Comparison of ENCODE assay signal across 2 cellular contexts in genomic region chr1:156838972-156839371, GRCh38.
TF ChIP-seq lines count a peak whose summit lies in the region.

No MANE protein-coding gene starts in this region.

TF ChIP-seq in A549, 52 proteins besides CTCF, POLR2A, EP300 and RAD21:
- TF ChIP-seq ZNF302 (CRISPR knock-in tag; IDR thresholded peaks at IDR 0.05) = no peak
- TF ChIP-seq FOSL2 (IDR thresholded peaks at IDR 0.05) = no peak
- no peak for TF ChIP-seq FOSL2 (CRISPR knock-in tag; IDR thresholded peaks at IDR 0.05)
- no peak for TF ChIP-seq EHF (CRISPR knock-in tag; IDR thresholded peaks at IDR 0.05)
- TF ChIP-seq HEYL (CRISPR knock-in tag; IDR thresholded peaks at IDR 0.05) = no peak
- TF ChIP-seq BCL3 (IDR thresholded peaks at IDR 0.05) = no peak
- TF ChIP-seq SMC3 (IDR thresholded peaks at IDR 0.05) = peak; percentile 68
- TF ChIP-seq MYC (IDR thresholded peaks at IDR 0.05; ENCODE audit: borderline replicate concordance, low read length) = no peak

TF ChIP-seq in HepG2, 621 proteins besides CTCF, POLR2A, EP300 and RAD21:
- 0 out of 2 replicates have a peak, but pooled peaks have one; percentile 43 for TF ChIP-seq MAZ (IDR thresholded peaks at IDR 0.05; ENCODE audit: borderline replicate concordance, low read depth, low read length)
- TF ChIP-seq MAZ (CRISPR knock-in tag; IDR thresholded peaks at IDR 0.05; ENCODE audit: low read depth) = no peak
- no peak for TF ChIP-seq ZNF781 (CRISPR knock-in tag; IDR thresholded peaks at IDR 0.05; ENCODE audit: borderline replicate concordance, not compliant biosample characterization)
- peak; percentile 53 for TF ChIP-seq SMC3 (IDR thresholded peaks at IDR 0.05; ENCODE audit: low read length)
- TF ChIP-seq SALL1 (CRISPR knock-in tag; IDR thresholded peaks at IDR 0.05) = no peak
- peak; percentile 15 for TF ChIP-seq XRCC5 (optimal IDR thresholded peaks at IDR 0.05; ENCODE audit: low read length)
- TF ChIP-seq, protein P1, sequence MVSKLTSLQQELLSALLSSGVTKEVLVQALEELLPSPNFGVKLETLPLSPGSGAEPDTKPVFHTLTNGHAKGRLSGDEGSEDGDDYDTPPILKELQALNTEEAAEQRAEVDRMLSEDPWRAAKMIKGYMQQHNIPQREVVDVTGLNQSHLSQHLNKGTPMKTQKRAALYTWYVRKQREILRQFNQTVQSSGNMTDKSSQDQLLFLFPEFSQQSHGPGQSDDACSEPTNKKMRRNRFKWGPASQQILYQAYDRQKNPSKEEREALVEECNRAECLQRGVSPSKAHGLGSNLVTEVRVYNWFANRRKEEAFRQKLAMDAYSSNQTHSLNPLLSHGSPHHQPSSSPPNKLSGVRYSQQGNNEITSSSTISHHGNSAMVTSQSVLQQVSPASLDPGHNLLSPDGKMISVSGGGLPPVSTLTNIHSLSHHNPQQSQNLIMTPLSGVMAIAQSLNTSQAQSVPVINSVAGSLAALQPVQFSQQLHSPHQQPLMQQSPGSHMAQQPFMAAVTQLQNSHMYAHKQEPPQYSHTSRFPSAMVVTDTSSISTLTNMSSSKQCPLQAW (CRISPR knock-in tag; IDR thresholded peaks at IDR 0.05) = 0 out of 2 replicates have a peak, but pooled peaks have one; percentile 22
- TF ChIP-seq ZSCAN25 (CRISPR knock-in tag; IDR thresholded peaks at IDR 0.05) = 0 out of 2 replicates have a peak, but pooled peaks have one; percentile 63
- TF ChIP-seq, protein P2, sequence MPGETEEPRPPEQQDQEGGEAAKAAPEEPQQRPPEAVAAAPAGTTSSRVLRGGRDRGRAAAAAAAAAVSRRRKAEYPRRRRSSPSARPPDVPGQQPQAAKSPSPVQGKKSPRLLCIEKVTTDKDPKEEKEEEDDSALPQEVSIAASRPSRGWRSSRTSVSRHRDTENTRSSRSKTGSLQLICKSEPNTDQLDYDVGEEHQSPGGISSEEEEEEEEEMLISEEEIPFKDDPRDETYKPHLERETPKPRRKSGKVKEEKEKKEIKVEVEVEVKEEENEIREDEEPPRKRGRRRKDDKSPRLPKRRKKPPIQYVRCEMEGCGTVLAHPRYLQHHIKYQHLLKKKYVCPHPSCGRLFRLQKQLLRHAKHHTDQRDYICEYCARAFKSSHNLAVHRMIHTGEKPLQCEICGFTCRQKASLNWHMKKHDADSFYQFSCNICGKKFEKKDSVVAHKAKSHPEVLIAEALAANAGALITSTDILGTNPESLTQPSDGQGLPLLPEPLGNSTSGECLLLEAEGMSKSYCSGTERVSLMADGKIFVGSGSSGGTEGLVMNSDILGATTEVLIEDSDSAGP (CRISPR knock-in tag; IDR thresholded peaks at IDR 0.05; ENCODE audit: borderline replicate concordance) = 0 out of 2 replicates have a peak, but pooled peaks have one; percentile 16
- TF ChIP-seq, protein P3, sequence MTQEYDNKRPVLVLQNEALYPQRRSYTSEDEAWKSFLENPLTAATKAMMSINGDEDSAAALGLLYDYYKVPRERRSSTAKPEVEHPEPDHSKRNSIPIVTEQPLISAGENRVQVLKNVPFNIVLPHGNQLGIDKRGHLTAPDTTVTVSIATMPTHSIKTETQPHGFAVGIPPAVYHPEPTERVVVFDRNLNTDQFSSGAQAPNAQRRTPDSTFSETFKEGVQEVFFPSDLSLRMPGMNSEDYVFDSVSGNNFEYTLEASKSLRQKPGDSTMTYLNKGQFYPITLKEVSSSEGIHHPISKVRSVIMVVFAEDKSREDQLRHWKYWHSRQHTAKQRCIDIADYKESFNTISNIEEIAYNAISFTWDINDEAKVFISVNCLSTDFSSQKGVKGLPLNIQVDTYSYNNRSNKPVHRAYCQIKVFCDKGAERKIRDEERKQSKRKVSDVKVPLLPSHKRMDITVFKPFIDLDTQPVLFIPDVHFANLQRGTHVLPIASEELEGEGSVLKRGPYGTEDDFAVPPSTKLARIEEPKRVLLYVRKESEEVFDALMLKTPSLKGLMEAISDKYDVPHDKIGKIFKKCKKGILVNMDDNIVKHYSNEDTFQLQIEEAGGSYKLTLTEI (CRISPR knock-in tag; conservative IDR thresholded peaks at IDR 0.05) = no peak
- TF ChIP-seq ZBTB7B (CRISPR knock-in tag; IDR thresholded peaks at IDR 0.05) = 0 out of 2 replicates have a peak, but pooled peaks have one; percentile 52
- TF ChIP-seq STAG1 (CRISPR knock-in tag; IDR thresholded peaks at IDR 0.05) = peak; percentile 70
- TF ChIP-seq KDM2A (CRISPR knock-in tag; IDR thresholded peaks at IDR 0.05; ENCODE audit: borderline replicate concordance, low read depth) = peak; percentile 20; the same call in 1 of the 2 replicates
- TF ChIP-seq CBFB (CRISPR knock-in tag; IDR thresholded peaks at IDR 0.05) = no peak
